ENCODE assay signal across 1 cellular context in genomic region chr16:58000706-58001676, GRCh38.
TF ChIP-seq lines count a peak whose summit lies in the region.

A gene with protein sequence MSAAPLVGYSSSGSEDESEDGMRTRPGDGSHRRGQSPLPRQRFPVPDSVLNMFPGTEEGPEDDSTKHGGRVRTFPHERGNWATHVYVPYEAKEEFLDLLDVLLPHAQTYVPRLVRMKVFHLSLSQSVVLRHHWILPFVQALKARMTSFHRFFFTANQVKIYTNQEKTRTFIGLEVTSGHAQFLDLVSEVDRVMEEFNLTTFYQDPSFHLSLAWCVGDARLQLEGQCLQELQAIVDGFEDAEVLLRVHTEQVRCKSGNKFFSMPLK (plus strand): TSS chr16:58001407. CDS start chr16:58001484, 77 bp downstream.

TF ChIP-seq in K562, 482 proteins besides CTCF, POLR2A, EP300 and RAD21 (continued from another document and continues in another):
- TF ChIP-seq KLF16 (IDR thresholded peaks at IDR 0.05) (no peak), SAFB (IDR thresholded peaks at IDR 0.05; ENCODE audit: borderline replicate concordance, low read depth, low read length) (no peak), ZNF76 (CRISPR knock-in tag; IDR thresholded peaks at IDR 0.05; ENCODE audit: borderline replicate concordance) (peak; percentile 33; the same call in 1 of the 2 replicates), ILF3 (IDR thresholded peaks at IDR 0.05; ENCODE audit: borderline replicate concordance) (no peak), XRCC5 (IDR thresholded peaks at IDR 0.05; ENCODE audit: low read depth, low read length) (peak; percentile 51; the same call in 1 of the 2 replicates), ZBTB7A (IDR thresholded peaks at IDR 0.05; ENCODE audit: borderline replicate concordance, control insufficient read depth, low read depth, low read length) (peak; percentile 94), NR2C2 (CRISPR knock-in tag; IDR thresholded peaks at IDR 0.05) (no peak), NR2C2 (tag; IDR thresholded peaks at IDR 0.05) (peak; percentile 95), HNRNPLL (IDR thresholded peaks at IDR 0.05; ENCODE audit: low read depth, low read length, poor library complexity, severe bottlenecking) (no peak), KDM1A (IDR thresholded peaks at IDR 0.05) (no peak), PCBP1 (IDR thresholded peaks at IDR 0.05; ENCODE audit: low read depth, low read length, poor library complexity, severe bottlenecking) (peak; percentile 62), RAD51 (IDR thresholded peaks at IDR 0.05; ENCODE audit: borderline replicate concordance, low read depth) (peak; percentile 17; the same call in 1 of the 2 replicates), HCFC1 (IDR thresholded peaks at IDR 0.05; ENCODE audit: low read depth, low read length) (peak; percentile 39), SRSF7 (optimal IDR thresholded peaks at IDR 0.05; ENCODE audit: low read depth, low read length) (no peak), XRCC3 (IDR thresholded peaks at IDR 0.05) (no peak), LCOR (CRISPR knock-in tag; IDR thresholded peaks at IDR 0.05) (0 out of 2 replicates have a peak, but pooled peaks have one; percentile 23), BCOR (IDR thresholded peaks at IDR 0.05) (peak; percentile 55; the same call in 1 of the 2 replicates), PHF20 (IDR thresholded peaks at IDR 0.05; ENCODE audit: partially characterized antibody) (peak; percentile 81), ZNF830 (CRISPR knock-in tag; IDR thresholded peaks at IDR 0.05) (0 out of 2 replicates have a peak, but pooled peaks have one; percentile 60), MXD1 (CRISPR knock-in tag; IDR thresholded peaks at IDR 0.05; ENCODE audit: borderline replicate concordance, poor library complexity, severe bottlenecking) (no peak), NR2F6 (CRISPR knock-in tag; IDR thresholded peaks at IDR 0.05) (no peak), SIN3A (IDR thresholded peaks at IDR 0.05; ENCODE audit: borderline replicate concordance in 2 of 2, control insufficient read depth in 1 of 2, low read depth in 2 of 2, low read length in 2 of 2) (peak; percentile 50 to 64; a peak in 1 of 4 replicates), ZBTB2 (IDR thresholded peaks at IDR 0.05) (0 out of 2 replicates have a peak, but pooled peaks have one; percentile 57), PHTF2 (CRISPR knock-in tag; IDR thresholded peaks at IDR 0.05) (no peak), NCOA2 (IDR thresholded peaks at IDR 0.05; ENCODE audit: partially characterized antibody in 2 of 2) (no peak), CBX1 (IDR thresholded peaks at IDR 0.05; ENCODE audit: low read depth) (no peak; the same call in 1 of the 2 replicates), HMGN3 (IDR thresholded peaks at IDR 0.05; ENCODE audit: borderline replicate concordance, extremely low read depth, insufficient read length, low read depth, low read length) (no peak), C11orf30 (IDR thresholded peaks at IDR 0.05; ENCODE audit: low read depth) (no peak), E2F1 (CRISPR knock-in tag; IDR thresholded peaks at IDR 0.05) (no peak; the same call in 1 of the 2 replicates), POLR2G (IDR thresholded peaks at IDR 0.05; ENCODE audit: low read depth, low read length) (peak; percentile 85), RFX7 (CRISPR knock-in tag; IDR thresholded peaks at IDR 0.05) (no peak), ETV6 (IDR thresholded peaks at IDR 0.05; ENCODE audit: borderline replicate concordance in 1 of 2, low read depth in 2 of 2, low read length in 1 of 2) (no peak), ETV6 (CRISPR knock-in tag; IDR thresholded peaks at IDR 0.05; ENCODE audit: borderline replicate concordance) (no peak), BHLHE40 (IDR thresholded peaks at IDR 0.05; ENCODE audit: low read length) (peak; percentile 86), SMC3 (conservative IDR thresholded peaks at IDR 0.05; ENCODE audit: insufficient read depth, low read depth, low read length) (peak; percentile 65; the same call in 1 of the 2 replicates), SP1 (CRISPR knock-in tag; IDR thresholded peaks at IDR 0.05) (peak; percentile 80), FOXP4 (CRISPR knock-in tag; IDR thresholded peaks at IDR 0.05; ENCODE audit: borderline replicate concordance) (0 out of 2 replicates have a peak, but pooled peaks have one; percentile 35), NCOA1 (IDR thresholded peaks at IDR 0.05; ENCODE audit: low read depth) (0 out of 2 replicates have a peak, but pooled peaks have one; percentile 19), SIX5 (IDR thresholded peaks at IDR 0.05; ENCODE audit: borderline replicate concordance in 1 of 2, insufficient read depth in 1 of 2, low read depth in 1 of 2, low read length in 2 of 2) (no peak), ZNF212 (CRISPR knock-in tag; IDR thresholded peaks at IDR 0.05) (no peak), HNRNPH1 (optimal IDR thresholded peaks at IDR 0.05; ENCODE audit: low read depth, low read length) (no peak), MAX (CRISPR knock-in tag; IDR thresholded peaks at IDR 0.05) (peak; percentile 59), RB1 (IDR thresholded peaks at IDR 0.05; ENCODE audit: low read depth) (peak; percentile 77), ZBTB9 (CRISPR knock-in tag; IDR thresholded peaks at IDR 0.05) (0 out of 2 replicates have a peak, but pooled peaks have one; percentile 14), MAZ (CRISPR knock-in tag; conservative IDR thresholded peaks at IDR 0.05 in 1 of 2, IDR thresholded peaks at IDR 0.05 in 1 of 2) (peak; percentile 34 to 45; a peak in 2 of 4 replicates)
- TF ChIP-seq, protein P1, sequence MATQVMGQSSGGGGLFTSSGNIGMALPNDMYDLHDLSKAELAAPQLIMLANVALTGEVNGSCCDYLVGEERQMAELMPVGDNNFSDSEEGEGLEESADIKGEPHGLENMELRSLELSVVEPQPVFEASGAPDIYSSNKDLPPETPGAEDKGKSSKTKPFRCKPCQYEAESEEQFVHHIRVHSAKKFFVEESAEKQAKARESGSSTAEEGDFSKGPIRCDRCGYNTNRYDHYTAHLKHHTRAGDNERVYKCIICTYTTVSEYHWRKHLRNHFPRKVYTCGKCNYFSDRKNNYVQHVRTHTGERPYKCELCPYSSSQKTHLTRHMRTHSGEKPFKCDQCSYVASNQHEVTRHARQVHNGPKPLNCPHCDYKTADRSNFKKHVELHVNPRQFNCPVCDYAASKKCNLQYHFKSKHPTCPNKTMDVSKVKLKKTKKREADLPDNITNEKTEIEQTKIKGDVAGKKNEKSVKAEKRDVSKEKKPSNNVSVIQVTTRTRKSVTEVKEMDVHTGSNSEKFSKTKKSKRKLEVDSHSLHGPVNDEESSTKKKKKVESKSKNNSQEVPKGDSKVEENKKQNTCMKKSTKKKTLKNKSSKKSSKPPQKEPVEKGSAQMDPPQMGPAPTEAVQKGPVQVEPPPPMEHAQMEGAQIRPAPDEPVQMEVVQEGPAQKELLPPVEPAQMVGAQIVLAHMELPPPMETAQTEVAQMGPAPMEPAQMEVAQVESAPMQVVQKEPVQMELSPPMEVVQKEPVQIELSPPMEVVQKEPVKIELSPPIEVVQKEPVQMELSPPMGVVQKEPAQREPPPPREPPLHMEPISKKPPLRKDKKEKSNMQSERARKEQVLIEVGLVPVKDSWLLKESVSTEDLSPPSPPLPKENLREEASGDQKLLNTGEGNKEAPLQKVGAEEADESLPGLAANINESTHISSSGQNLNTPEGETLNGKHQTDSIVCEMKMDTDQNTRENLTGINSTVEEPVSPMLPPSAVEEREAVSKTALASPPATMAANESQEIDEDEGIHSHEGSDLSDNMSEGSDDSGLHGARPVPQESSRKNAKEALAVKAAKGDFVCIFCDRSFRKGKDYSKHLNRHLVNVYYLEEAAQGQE (CRISPR knock-in tag; IDR thresholded peaks at IDR 0.05; ENCODE audit: low read depth), result 0 out of 2 replicates have a peak, but pooled peaks have one; percentile 2
- TF ChIP-seq, protein P2, sequence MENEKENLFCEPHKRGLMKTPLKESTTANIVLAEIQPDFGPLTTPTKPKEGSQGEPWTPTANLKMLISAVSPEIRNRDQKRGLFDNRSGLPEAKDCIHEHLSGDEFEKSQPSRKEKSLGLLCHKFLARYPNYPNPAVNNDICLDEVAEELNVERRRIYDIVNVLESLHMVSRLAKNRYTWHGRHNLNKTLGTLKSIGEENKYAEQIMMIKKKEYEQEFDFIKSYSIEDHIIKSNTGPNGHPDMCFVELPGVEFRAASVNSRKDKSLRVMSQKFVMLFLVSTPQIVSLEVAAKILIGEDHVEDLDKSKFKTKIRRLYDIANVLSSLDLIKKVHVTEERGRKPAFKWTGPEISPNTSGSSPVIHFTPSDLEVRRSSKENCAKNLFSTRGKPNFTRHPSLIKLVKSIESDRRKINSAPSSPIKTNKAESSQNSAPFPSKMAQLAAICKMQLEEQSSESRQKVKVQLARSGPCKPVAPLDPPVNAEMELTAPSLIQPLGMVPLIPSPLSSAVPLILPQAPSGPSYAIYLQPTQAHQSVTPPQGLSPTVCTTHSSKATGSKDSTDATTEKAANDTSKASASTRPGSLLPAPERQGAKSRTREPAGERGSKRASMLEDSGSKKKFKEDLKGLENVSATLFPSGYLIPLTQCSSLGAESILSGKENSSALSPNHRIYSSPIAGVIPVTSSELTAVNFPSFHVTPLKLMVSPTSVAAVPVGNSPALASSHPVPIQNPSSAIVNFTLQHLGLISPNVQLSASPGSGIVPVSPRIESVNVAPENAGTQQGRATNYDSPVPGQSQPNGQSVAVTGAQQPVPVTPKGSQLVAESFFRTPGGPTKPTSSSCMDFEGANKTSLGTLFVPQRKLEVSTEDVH (IDR thresholded peaks at IDR 0.05; ENCODE audit: low read depth, partially characterized antibody), result peak; percentile 16
- TF ChIP-seq, protein P3, sequence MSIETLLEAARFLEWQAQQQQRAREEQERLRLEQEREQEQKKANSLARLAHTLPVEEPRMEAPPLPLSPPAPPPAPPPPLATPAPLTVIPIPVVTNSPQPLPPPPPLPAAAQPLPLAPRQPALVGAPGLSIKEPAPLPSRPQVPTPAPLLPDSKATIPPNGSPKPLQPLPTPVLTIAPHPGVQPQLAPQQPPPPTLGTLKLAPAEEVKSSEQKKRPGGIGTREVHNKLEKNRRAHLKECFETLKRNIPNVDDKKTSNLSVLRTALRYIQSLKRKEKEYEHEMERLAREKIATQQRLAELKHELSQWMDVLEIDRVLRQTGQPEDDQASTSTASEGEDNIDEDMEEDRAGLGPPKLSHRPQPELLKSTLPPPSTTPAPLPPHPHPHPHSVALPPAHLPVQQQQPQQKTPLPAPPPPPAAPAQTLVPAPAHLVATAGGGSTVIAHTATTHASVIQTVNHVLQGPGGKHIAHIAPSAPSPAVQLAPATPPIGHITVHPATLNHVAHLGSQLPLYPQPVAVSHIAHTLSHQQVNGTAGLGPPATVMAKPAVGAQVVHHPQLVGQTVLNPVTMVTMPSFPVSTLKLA (conservative IDR thresholded peaks at IDR 0.05), result peak; percentile 69 to 80
